ENCODE assay signal across 8 cellular contexts in the genomic region with DNA sequence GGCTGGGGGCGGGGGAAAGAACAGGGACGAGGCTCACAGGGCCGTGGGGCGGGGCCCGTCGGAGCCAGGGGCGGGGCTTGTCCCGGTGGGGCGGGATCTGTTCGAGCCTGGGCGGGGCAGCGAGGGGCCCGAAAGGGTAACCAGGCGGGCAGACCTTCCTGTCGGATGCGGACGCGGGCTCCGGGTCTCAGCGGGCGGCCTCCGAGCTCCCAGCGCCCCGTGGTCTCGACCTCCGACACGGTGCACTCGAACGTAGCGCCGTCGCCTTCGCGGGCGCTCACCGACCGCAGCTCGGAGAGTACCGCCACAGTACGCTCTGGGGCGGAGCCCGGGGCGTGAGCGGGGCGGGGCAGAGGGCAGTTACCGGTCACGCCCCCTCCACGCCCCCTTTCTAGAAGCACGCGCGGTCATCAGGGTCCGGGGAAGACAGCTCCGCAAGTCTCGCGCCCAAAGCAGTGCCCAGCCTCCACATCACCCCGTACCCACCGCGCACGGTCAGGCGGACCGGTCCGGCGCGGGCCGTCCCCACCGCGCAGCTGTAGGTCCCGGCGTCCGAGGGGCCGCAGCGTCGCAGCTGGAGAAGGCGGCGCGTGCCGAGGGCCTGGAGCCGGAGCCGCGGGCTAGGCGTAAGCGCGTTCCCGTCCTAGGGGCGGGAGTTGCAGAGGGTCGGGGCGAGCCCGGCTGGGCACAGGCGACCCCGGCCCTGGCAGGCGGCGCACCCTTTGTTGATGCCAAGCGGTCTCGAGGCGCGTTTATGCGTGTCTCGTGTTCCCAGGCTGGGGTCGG. TPM values are rescaled to one million over a fixed set of nuclear protein-coding genes. Genes with fewer than 3 reads are reported as not detected.
A peak's percentile ranks its signal among the peaks of the same experiment; 100 is the strongest.
DNase-seq lines count a peak whose midpoint lies in the region; ATAC-seq, FAIRE-seq and TF ChIP-seq lines count a peak whose summit lies in the region.

No MANE protein-coding gene starts in this region.

- TF ChIP-seq CTCF in kidney (IDR thresholded peaks at IDR 0.05; ENCODE audit: borderline replicate concordance, extremely low read depth, insufficient read depth): no peak

- DNase-seq in NCI-H2029 treated with DMSO at 0.1 percent for 48 hours (lab: John Stamatoyannopoulos, UW) (peak; percentile 35), kidney (peak; percentile 94)
- peak; percentile 70 for DNase-seq in central memory CD4-positive, alpha-beta T cell
- DNase-seq in stimulated activated CD4-positive, alpha-beta T cell treated with anti-CD3 and anti-CD28 coated beads, Interleukin-12 subunit alpha, Interleukin-12 subunit beta, amount 100 ng/mL, for 4 hours: peak; percentile 81
- DNase-seq in NK-92 treated with Interleukin-12 subunit alpha and Interleukin-12 subunit beta, amount 100 ng/mL, for 24 hours (lab: John Stamatoyannopoulos, UW): no peak

- H3K9ac ChIP-seq in kidney (ENCODE audit: low read length in 2 of 2): peak overlapping the region in 1 of 2 donors; percentile 43

- H3K36me3 ChIP-seq in kidney (ENCODE audit: control insufficient read depth in 1 of 2, insufficient read depth in 2 of 2, low read length in 2 of 2): no peaks in the 10 kb centered on the region

- H3K9me3 ChIP-seq in kidney (ENCODE audit: control insufficient read depth in 1 of 2, low read length in 2 of 2): no peaks in the 10 kb centered on the region

- intact Hi-C loops in kidney (cut with DNase I): no loop called here

- H3K4me3 ChIP-seq in kidney (ENCODE audit: low read length in 2 of 2): peak overlapping the region; percentile 57 to 58

- ATAC-seq in GM18502 (IDR thresholded peaks at IDR 0.05; ENCODE audit: poor library complexity, unreplicated experiment) (peak; percentile 94), HG02852 (IDR thresholded peaks at IDR 0.05; ENCODE audit: unreplicated experiment) (peak; percentile 94)
- peak; percentile 88 to 91 for ATAC-seq in activated CD4-positive, CD25-positive, alpha-beta regulatory T cell treated with anti-CD3 and anti-CD28 coated beads, Interleukin-2, amount 50 U/mL, for 24 hours

- H3K4me1 ChIP-seq in kidney (ENCODE audit: control insufficient read depth in 1 of 2, insufficient read depth in 1 of 2, low read depth in 1 of 2, low read length in 2 of 2): peaks cover 0 to 12% of the 10 kb centered on the region in 2 donors

- no peak for FAIRE-seq in kidney (lab: Jason Lieb, UNC)

- no peak overlapping the region for H3K27ac ChIP-seq in kidney (ENCODE audit: low read depth in 2 of 2, low read length in 2 of 2)

RNA-seq across cellular contexts. Expression of gene TMEM198, which starts 8.7 kb away (rescaled TPM):
- 4.5 TPM for total RNA-seq in kidney
- polyA plus RNA-seq in kidney (ENCODE audit: insufficient read depth, low read depth, low replicate concordance): 4.2 TPM

RNA-seq across cellular contexts. Expression of gene CHPF, which starts 9.0 kb away (rescaled TPM):
- 59.5 TPM for total RNA-seq in kidney
- 57.3 TPM for polyA plus RNA-seq in kidney (ENCODE audit: insufficient read depth, low read depth, low replicate concordance)

RNA-seq across cellular contexts. Expression of gene OBSL1, which starts 18.8 kb away (rescaled TPM):
- total RNA-seq in kidney: 123 TPM
- 89.5 TPM for polyA plus RNA-seq in kidney (ENCODE audit: insufficient read depth, low read depth, low replicate concordance)

RNA-seq across cellular contexts. Expression of gene INHA, which starts 19.5 kb away (rescaled TPM):
- 1.2 TPM for total RNA-seq in kidney
- 2.5 TPM for polyA plus RNA-seq in kidney (ENCODE audit: insufficient read depth, low read depth, low replicate concordance)

RNA-seq across cellular contexts. Expression of gene ASIC4, which starts 38.3 kb away (rescaled TPM):
- total RNA-seq in kidney: not detected
- not detected for polyA plus RNA-seq in kidney (ENCODE audit: insufficient read depth, low read depth, low replicate concordance)
